Comparison of ENCODE assay signal across 3 cellular contexts in genomic region chr9:83992407-83992806, GRCh38.
TF ChIP-seq lines count a peak whose summit lies in the region.

No MANE protein-coding gene starts in this region.

TF ChIP-seq in IMR-90, 13 proteins besides CTCF, POLR2A, EP300 and RAD21:
- TF ChIP-seq MXI1 (IDR thresholded peaks at IDR 0.05; ENCODE audit: borderline replicate concordance, low read depth, low read length) (no peak), SMC3 (IDR thresholded peaks at IDR 0.05; ENCODE audit: low read depth, low read length) (no peak), NFE2L2 (IDR thresholded peaks at IDR 0.05; ENCODE audit: low read depth, low read length) (peak; percentile 26; the same call in 1 of the 2 replicates), BHLHE40 (IDR thresholded peaks at IDR 0.05; ENCODE audit: low read depth, low read length) (peak; percentile 45; the same call in 1 of the 2 replicates)

TF ChIP-seq in K562, 482 proteins besides CTCF, POLR2A, EP300 and RAD21 (continues in another document):
- TF ChIP-seq XRCC4 (IDR thresholded peaks at IDR 0.05; ENCODE audit: extremely low read depth, insufficient read depth, insufficient read length): no peak
- 0 out of 2 replicates have a peak, but pooled peaks have one; percentile 24 for TF ChIP-seq MGA (IDR thresholded peaks at IDR 0.05)
- peak; percentile 68 for TF ChIP-seq ZNF316 (IDR thresholded peaks at IDR 0.05)
- peak; percentile 46; the same call in 1 of the 2 replicates for TF ChIP-seq DPF2 (IDR thresholded peaks at IDR 0.05)
- peak; percentile 47; the same call in 1 of the 2 replicates for TF ChIP-seq MAFF (IDR thresholded peaks at IDR 0.05; ENCODE audit: low read length)
- TF ChIP-seq ZNF668 (CRISPR knock-in tag; IDR thresholded peaks at IDR 0.05): no peak
- TF ChIP-seq PURB (CRISPR knock-in tag; IDR thresholded peaks at IDR 0.05; ENCODE audit: low read depth): no peak
- TF ChIP-seq, protein P1, sequence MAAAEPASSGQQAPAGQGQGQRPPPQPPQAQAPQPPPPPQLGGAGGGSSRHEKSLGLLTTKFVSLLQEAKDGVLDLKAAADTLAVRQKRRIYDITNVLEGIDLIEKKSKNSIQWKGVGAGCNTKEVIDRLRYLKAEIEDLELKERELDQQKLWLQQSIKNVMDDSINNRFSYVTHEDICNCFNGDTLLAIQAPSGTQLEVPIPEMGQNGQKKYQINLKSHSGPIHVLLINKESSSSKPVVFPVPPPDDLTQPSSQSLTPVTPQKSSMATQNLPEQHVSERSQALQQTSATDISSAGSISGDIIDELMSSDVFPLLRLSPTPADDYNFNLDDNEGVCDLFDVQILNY (CRISPR knock-in tag; IDR thresholded peaks at IDR 0.05): no peak
- TF ChIP-seq NR2C2 (CRISPR knock-in tag; IDR thresholded peaks at IDR 0.05): no peak
- TF ChIP-seq NR2C2 (tag; IDR thresholded peaks at IDR 0.05): no peak; the same call in 1 of the 2 replicates
- TF ChIP-seq MYBL2 (IDR thresholded peaks at IDR 0.05; ENCODE audit: low read depth): no peak
- TF ChIP-seq MYBL2 (CRISPR knock-in tag; IDR thresholded peaks at IDR 0.05; ENCODE audit: borderline replicate concordance): no peak
- TF ChIP-seq SMARCA4 (IDR thresholded peaks at IDR 0.05): 0 out of 2 replicates have a peak, but pooled peaks have one; percentile 17

TF ChIP-seq in liver, 16 proteins besides CTCF, POLR2A, EP300 and RAD21:
- TF ChIP-seq HNF4G (IDR thresholded peaks at IDR 0.05) (no peak), MAX (IDR thresholded peaks at IDR 0.05) (peak; percentile 89), HNF4A (conservative IDR thresholded peaks at IDR 0.05) (peak; percentile 65 to 87), YY1 (IDR thresholded peaks at IDR 0.05) (peak; percentile 71), JUND (IDR thresholded peaks at IDR 0.05) (peak; percentile 74 to 84), RXRA (IDR thresholded peaks at IDR 0.05) (peak; percentile 75 to 85), GABPA (IDR thresholded peaks at IDR 0.05 in 1 of 2, conservative IDR thresholded peaks at IDR 0.05 in 1 of 2) (peak in 1 of 2 donors; percentile 28), FOXA1 (IDR thresholded peaks at IDR 0.05) (peak; percentile 85), EGR1 (IDR thresholded peaks at IDR 0.05; ENCODE audit: low read depth in 2 of 2) (peak in 1 of 2 donors; percentile 21), NR2F2 (IDR thresholded peaks at IDR 0.05) (peak; percentile 24), SP1 (IDR thresholded peaks at IDR 0.05) (peak; percentile 58), TAF1 (conservative IDR thresholded peaks at IDR 0.05) (no peak), FOXA2 (IDR thresholded peaks at IDR 0.05) (peak; percentile 90)
- TF ChIP-seq, protein P2, sequence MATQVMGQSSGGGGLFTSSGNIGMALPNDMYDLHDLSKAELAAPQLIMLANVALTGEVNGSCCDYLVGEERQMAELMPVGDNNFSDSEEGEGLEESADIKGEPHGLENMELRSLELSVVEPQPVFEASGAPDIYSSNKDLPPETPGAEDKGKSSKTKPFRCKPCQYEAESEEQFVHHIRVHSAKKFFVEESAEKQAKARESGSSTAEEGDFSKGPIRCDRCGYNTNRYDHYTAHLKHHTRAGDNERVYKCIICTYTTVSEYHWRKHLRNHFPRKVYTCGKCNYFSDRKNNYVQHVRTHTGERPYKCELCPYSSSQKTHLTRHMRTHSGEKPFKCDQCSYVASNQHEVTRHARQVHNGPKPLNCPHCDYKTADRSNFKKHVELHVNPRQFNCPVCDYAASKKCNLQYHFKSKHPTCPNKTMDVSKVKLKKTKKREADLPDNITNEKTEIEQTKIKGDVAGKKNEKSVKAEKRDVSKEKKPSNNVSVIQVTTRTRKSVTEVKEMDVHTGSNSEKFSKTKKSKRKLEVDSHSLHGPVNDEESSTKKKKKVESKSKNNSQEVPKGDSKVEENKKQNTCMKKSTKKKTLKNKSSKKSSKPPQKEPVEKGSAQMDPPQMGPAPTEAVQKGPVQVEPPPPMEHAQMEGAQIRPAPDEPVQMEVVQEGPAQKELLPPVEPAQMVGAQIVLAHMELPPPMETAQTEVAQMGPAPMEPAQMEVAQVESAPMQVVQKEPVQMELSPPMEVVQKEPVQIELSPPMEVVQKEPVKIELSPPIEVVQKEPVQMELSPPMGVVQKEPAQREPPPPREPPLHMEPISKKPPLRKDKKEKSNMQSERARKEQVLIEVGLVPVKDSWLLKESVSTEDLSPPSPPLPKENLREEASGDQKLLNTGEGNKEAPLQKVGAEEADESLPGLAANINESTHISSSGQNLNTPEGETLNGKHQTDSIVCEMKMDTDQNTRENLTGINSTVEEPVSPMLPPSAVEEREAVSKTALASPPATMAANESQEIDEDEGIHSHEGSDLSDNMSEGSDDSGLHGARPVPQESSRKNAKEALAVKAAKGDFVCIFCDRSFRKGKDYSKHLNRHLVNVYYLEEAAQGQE (IDR thresholded peaks at IDR 0.05): no peak
- TF ChIP-seq, protein P3, sequence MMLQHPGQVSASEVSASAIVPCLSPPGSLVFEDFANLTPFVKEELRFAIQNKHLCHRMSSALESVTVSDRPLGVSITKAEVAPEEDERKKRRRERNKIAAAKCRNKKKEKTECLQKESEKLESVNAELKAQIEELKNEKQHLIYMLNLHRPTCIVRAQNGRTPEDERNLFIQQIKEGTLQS (IDR thresholded peaks at IDR 0.05): peak; percentile 45
- TF ChIP-seq, protein P4, sequence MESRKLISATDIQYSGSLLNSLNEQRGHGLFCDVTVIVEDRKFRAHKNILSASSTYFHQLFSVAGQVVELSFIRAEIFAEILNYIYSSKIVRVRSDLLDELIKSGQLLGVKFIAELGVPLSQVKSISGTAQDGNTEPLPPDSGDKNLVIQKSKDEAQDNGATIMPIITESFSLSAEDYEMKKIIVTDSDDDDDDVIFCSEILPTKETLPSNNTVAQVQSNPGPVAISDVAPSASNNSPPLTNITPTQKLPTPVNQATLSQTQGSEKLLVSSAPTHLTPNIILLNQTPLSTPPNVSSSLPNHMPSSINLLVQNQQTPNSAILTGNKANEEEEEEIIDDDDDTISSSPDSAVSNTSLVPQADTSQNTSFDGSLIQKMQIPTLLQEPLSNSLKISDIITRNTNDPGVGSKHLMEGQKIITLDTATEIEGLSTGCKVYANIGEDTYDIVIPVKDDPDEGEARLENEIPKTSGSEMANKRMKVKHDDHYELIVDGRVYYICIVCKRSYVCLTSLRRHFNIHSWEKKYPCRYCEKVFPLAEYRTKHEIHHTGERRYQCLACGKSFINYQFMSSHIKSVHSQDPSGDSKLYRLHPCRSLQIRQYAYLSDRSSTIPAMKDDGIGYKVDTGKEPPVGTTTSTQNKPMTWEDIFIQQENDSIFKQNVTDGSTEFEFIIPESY (IDR thresholded peaks at IDR 0.05): peak; percentile 83
